13 cellular contexts compared by ENCODE assay signal in the genomic region with DNA sequence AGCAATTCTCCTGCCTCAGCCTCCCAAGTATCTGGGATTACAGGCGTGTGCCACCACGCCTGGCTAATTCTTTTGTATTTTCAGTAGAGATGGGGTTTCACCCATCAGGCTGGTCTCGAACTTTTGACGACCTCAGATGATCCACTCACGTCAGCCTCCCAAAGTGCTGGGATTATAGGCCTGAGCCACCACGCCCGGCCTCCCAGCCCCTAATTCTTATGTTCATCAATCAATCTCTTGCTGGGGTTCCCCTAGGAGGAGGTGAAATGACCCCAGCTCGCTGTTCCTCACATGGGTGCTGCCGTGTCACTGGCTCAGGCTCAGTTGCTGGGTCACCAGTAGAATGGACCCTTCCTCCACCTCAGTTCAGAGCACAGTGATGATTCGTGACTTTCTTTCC. TPM values are rescaled to one million over a fixed set of nuclear protein-coding genes. Genes with fewer than 3 reads are reported as not detected.
"Had no signal": no experiment of that assay in that cellular context is flagged by ENCODE, and none has a peak within 500 bp of the region (broad histone marks: within the 10 kb centered on the region; RNA-seq: fewer than 3 reads in every experiment).

A gene (plus strand): TSS at position 301 of the 400 bp plus-strand sequence.

RNA-seq across cellular contexts. Expression of the gene that starts here (rescaled TPM):
- total RNA-seq: stomach, subcutaneous adipose tissue, temporal lobe, thoracic aorta, thyroid gland, tibial nerve, transverse colon, upper lobe of left lung, upper lobe of right lung, ureter, urinary bladder, uterus, vagina had no signal
- polyA plus RNA-seq: stomach, urinary bladder had no signal
